In the genomic region with DNA sequence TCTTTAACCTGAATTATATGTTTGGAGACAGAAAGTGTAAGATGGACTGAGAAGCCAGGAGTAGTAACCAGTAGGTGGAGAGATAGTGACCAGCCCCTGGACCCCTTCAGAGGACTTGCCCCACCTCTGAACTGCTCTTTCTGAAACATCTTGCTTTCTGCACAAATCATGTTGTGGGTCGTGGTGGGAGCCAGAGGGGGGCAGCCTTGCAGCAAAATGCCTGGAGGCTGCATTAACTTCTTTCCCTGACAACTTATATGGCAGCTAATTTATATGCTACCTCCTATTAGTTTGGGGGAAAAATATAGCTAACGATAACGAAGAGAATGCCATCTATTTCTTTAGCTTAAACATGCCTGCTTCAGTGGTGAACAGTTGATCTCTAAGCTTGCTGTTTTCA, we compare ENCODE assay signal across 9 cellular contexts.
DNase-seq lines count a peak whose midpoint lies in the region; ATAC-seq and TF ChIP-seq lines count a peak whose summit lies in the region.
"Had no signal": no experiment of that assay in that cellular context is flagged by ENCODE, and none has a peak within 500 bp of the region (broad histone marks: within the 10 kb centered on the region; RNA-seq: fewer than 3 reads in every experiment).

No MANE protein-coding gene starts in this region.

- TF ChIP-seq CTCF in AG04449 (IDR thresholded peaks at IDR 0.05; ENCODE audit: insufficient read depth, low read length, missing control alignments) = peak; percentile 72
- TF ChIP-seq CTCF in foreskin fibroblast (IDR thresholded peaks at IDR 0.05; ENCODE audit: low read depth, low read length) = peak; percentile 42

- POLR2A ChIA-PET in AG04449 (lab: Yijun Ruan, JAX) = no interaction called here

- CTCF ChIA-PET in AG04449 (lab: Yijun Ruan, JAX) = interaction anchor here (0.7 to 4.5 kb wide), 19 partner anchors 9 to 1134 kb away, joined by 3 to 46 read pairs (median 4); no protein-coding TSS in a partner anchor

- H3K4me3 ChIP-seq in AG04449 (ENCODE audit: low read depth, low read length) = no peak overlapping the region
- no peak overlapping the region for H3K4me3 ChIP-seq in foreskin fibroblast (ENCODE audit: low read depth in 1 of 2, low read length in 2 of 2)
- H3K4me3 ChIP-seq: K562 had no signal

- ATAC-seq in GM18868 (IDR thresholded peaks at IDR 0.05; ENCODE audit: unreplicated experiment) (peak; percentile 21), HG03460 (IDR thresholded peaks at IDR 0.05; ENCODE audit: unreplicated experiment) (peak; percentile 4)
- ATAC-seq: K562 had no signal

- DNase-seq in AG04449 (ENCODE audit: low read depth, low spot score) (no peak), foreskin fibroblast (peak in 1 of 2 donors; percentile 49), NOMO-1 treated with dmso at 0.1 percent for 144 hours (lab: John Stamatoyannopoulos, UW; ENCODE audit: unreplicated experiment) (no peak), T-helper 9 cell (no peak), GF-D8 (lab: John Stamatoyannopoulos, UW) (no peak)
- DNase-seq in activated CD8-positive, alpha-beta memory T cell treated with anti-CD3 and anti-CD28 coated beads for 24 hours = no peak
